26 cellular contexts compared by ENCODE assay signal in genomic region chr11:19958218-19958617, GRCh38.
"Had no signal": no experiment of that assay in that cellular context is flagged by ENCODE, and none has a peak within 500 bp of the region (broad histone marks: within the 10 kb centered on the region; RNA-seq: fewer than 3 reads in every experiment).

No MANE protein-coding gene starts in this region.

- ATAC-seq: left colon had no signal

- FAIRE-seq: TTC549 had no signal

- H3K27ac ChIP-seq: esophagus squamous epithelium, transverse colon, vagina had no signal

- H3K36me3 ChIP-seq: right atrium auricular region, transverse colon, vagina had no signal

- H3K4me3 Mint-ChIP-seq: activated B cell treated with CpG ODN at 0.5 μM for 24 hours; activated CD4-positive, alpha-beta memory T cell treated with anti-CD3 and anti-CD28 coated beads for 36 hours; activated naive CD8-positive, alpha-beta T cell treated with anti-CD3 and anti-CD28 coated beads, Interleukin-2, amount 10 ng/mL, durations not matched to agents 7 days and 5 days; brain; central memory CD8-positive, alpha-beta T cell; neural crest cell; stimulated activated naive CD8-positive, alpha-beta T cell treated with anti-CD3 and anti-CD28 coated beads, Interleukin-15, Interleukin-2, amounts not matched to agents 100 ng/mL and 50 ng/mL, for 24 hours; T-helper 2 cell treated with Interferon-gamma antibody and Interleukin-4, amounts not matched to agents 5 μg/mL and 100 μg/mL, for 36 hours had no signal

- H3K4me3 ChIP-seq: esophagus squamous epithelium, lung, right atrium auricular region, skin epidermis, transverse colon, vagina had no signal

- H3K9me3 Mint-ChIP-seq: activated B cell treated with CpG ODN at 0.5 μM for 24 hours; activated CD4-positive, alpha-beta memory T cell treated with anti-CD3 and anti-CD28 coated beads for 36 hours; activated naive CD8-positive, alpha-beta T cell treated with anti-CD3 and anti-CD28 coated beads, Interleukin-2, amount 10 ng/mL, durations not matched to agents 7 days and 5 days; brain; central memory CD8-positive, alpha-beta T cell; neural crest cell; stimulated activated naive CD8-positive, alpha-beta T cell treated with anti-CD3 and anti-CD28 coated beads, Interleukin-15, Interleukin-2, amounts not matched to agents 100 ng/mL and 50 ng/mL, for 24 hours; T-helper 2 cell treated with Interferon-gamma antibody and Interleukin-4, amounts not matched to agents 5 μg/mL and 100 μg/mL, for 36 hours had no signal

- H3K9me3 ChIP-seq: esophagus squamous epithelium, right atrium auricular region, transverse colon, vagina had no signal

- H3K27me3 ChIP-seq: esophagus squamous epithelium, right atrium auricular region, transverse colon, vagina had no signal

- DNase-seq: activated B cell treated with CpG ODN at 0.5 μM for 24 hours; activated CD4-positive, alpha-beta memory T cell treated with anti-CD3 and anti-CD28 coated beads for 36 hours; activated CD4-positive, alpha-beta T cell treated with anti-CD3 and anti-CD28 coated beads for 4 hours; activated naive CD8-positive, alpha-beta T cell treated with anti-CD3 and anti-CD28 coated beads, Interleukin-2, amount 10 ng/mL, durations not matched to agents 7 days and 5 days; activated T-cell treated with anti-CD3 and anti-CD28 coated beads for 4 hours; cortex of kidney; effector CD8-positive, alpha-beta T cell; esophagus squamous epithelium; foreskin fibroblast; islet precursor cell; left colon; midbrain; stimulated activated CD4-positive, alpha-beta T cell treated with anti-CD3 and anti-CD28 coated beads, Interleukin-15, amount 100 ng/mL, for 24 hours; stimulated activated CD4-positive, alpha-beta T cell treated with anti-CD3 and anti-CD28 coated beads, Interleukin-2, amount 100 ng/mL, for 48 hours; transverse colon had no signal

- H3K36me3 Mint-ChIP-seq: activated CD4-positive, alpha-beta memory T cell treated with anti-CD3 and anti-CD28 coated beads for 36 hours; activated naive CD8-positive, alpha-beta T cell treated with anti-CD3 and anti-CD28 coated beads, Interleukin-2, amount 10 ng/mL, durations not matched to agents 7 days and 5 days; brain had no signal

- H3K27me3 Mint-ChIP-seq: progenitor cell of endocrine pancreas had no signal
